Comparison of ENCODE assay signal across 14 cellular contexts in genomic region chr14:103094406-103095209, GRCh38. TPM values are rescaled to one million over a fixed set of nuclear protein-coding genes. Genes with fewer than 3 reads are reported as not detected.
DNase-seq lines count a peak whose midpoint lies in the region; ATAC-seq and TF ChIP-seq lines count a peak whose summit lies in the region.
"Had no signal": no experiment of that assay in that cellular context is flagged by ENCODE, and none has a peak within 500 bp of the region (broad histone marks: within the 10 kb centered on the region; RNA-seq: fewer than 3 reads in every experiment).

EXOC3L4 (plus strand) TSS chr14:103094725; CDS start chr14:103100220, 5,495 bp downstream.

- no peaks in the 10 kb centered on the region for H3K9me3 ChIP-seq in HEK293 (ENCODE audit: control insufficient read depth, insufficient read depth, low read depth, low read length)
- no peaks in the 10 kb centered on the region for H3K9me3 ChIP-seq in right lobe of liver

- ATAC-seq in right lobe of liver, result peak; percentile 33 to 50 (median 40)
- no peak for ATAC-seq in WTC11
- ATAC-seq: activated naive CD8-positive, alpha-beta T cell treated with anti-CD3 and anti-CD28 coated beads, Interleukin-2, amount 50 U/mL, for 24 hours had no signal

- H3K36me3 ChIP-seq in HEK293 (ENCODE audit: control insufficient read depth in 2 of 2, insufficient read depth in 1 of 2, low read length in 2 of 2) (no peaks in the 10 kb centered on the region), right lobe of liver (no peaks in the 10 kb centered on the region)

- TF ChIP-seq CTCF in HEK293 (tag by site-specific recombination; IDR thresholded peaks at IDR 0.05), result no peak
- TF ChIP-seq CTCF in epithelial cell of proximal tubule (conservative IDR thresholded peaks at IDR 0.05; ENCODE audit: low read depth, low read length), result no peak
- TF ChIP-seq CTCF in right lobe of liver (IDR thresholded peaks at IDR 0.05), result no peak
- no peak for TF ChIP-seq CTCF in WTC11 (IDR thresholded peaks at IDR 0.05)
- no peak for TF ChIP-seq CTCF in foreskin fibroblast (IDR thresholded peaks at IDR 0.05; ENCODE audit: low read depth, low read length)

- no peaks in the 10 kb centered on the region for H3K9me3 Mint-ChIP-seq in WTC11
- H3K9me3 Mint-ChIP-seq: activated naive CD8-positive, alpha-beta T cell treated with anti-CD3 and anti-CD28 coated beads, Interleukin-2, amount 50 U/mL, for 24 hours; dendritic cell treated with granulocyte-macrophage colony-stimulating factor and Interleukin-4, amounts not matched to agents 40 ng/mL and 50 ng/mL, for 4 days had no signal

- POLR2A ChIA-PET in HEK293 (lab: Yijun Ruan, JAX), result no interaction called here
- POLR2A ChIA-PET in WTC11 (lab: Charles Lee), result no interaction called here

- H3K27me3 ChIP-seq in right lobe of liver, result no peaks in the 10 kb centered on the region

- peaks cover 11% of the 10 kb centered on the region for H3K27me3 Mint-ChIP-seq in WTC11 (ENCODE audit: low read depth)

- intact Hi-C loops in right lobe of liver (cut with DNase I), result no loop called here

- no peak within 1 kb of the TSS for H3K4me3 Mint-ChIP-seq in WTC11
- H3K4me3 Mint-ChIP-seq: activated naive CD8-positive, alpha-beta T cell treated with anti-CD3 and anti-CD28 coated beads, Interleukin-2, amount 50 U/mL, for 24 hours; dendritic cell treated with granulocyte-macrophage colony-stimulating factor and Interleukin-4, amounts not matched to agents 40 ng/mL and 50 ng/mL, for 4 days had no signal

- TF ChIP-seq POLR2A in right lobe of liver (IDR thresholded peaks at IDR 0.05), result peak; percentile 18

- no peak within 1 kb of the TSS for H3K4me3 ChIP-seq in HEK293 (ENCODE audit: low read depth, low read length)
- H3K4me3 ChIP-seq in epithelial cell of proximal tubule (ENCODE audit: low read depth, low read length), result peak within 1 kb of the TSS; percentile 51
- peak within 1 kb of the TSS; percentile 49 to 69 (median 62) for H3K4me3 ChIP-seq in right lobe of liver
- no peak within 1 kb of the TSS for H3K4me3 ChIP-seq in skin epidermis
- H3K4me3 ChIP-seq in foreskin fibroblast (ENCODE audit: low read depth in 1 of 2, low read length in 2 of 2), result no peak within 1 kb of the TSS
- H3K4me3 ChIP-seq: smooth muscle cell had no signal

- H3K27ac ChIP-seq in HEK293 (ENCODE audit: extremely low read depth, low read depth, low read length), result no peak within 1 kb of the TSS
- peak within 1 kb of the TSS; percentile 84 to 94 (median 91) for H3K27ac ChIP-seq in right lobe of liver
- H3K27ac ChIP-seq in skin epidermis, result peak within 1 kb of the TSS in 12 of 21 experiments; percentile 7 to 63 (median 52)

- DNase-seq in epithelial cell of proximal tubule (ENCODE audit: low read depth) (no peak), right lobe of liver (peak; percentile 51 to 67 (median 64)), GM19238 (ENCODE audit: insufficient read length, low spot score) (no peak), WTC11 (ENCODE audit: low spot score) (no peak), foreskin fibroblast (no peak), AG08396 (ENCODE audit: low spot score) (no peak)
- DNase-seq: activated naive CD8-positive, alpha-beta T cell treated with anti-CD3 and anti-CD28 coated beads, Interleukin-2, amount 50 U/mL, for 24 hours; glutamatergic neuron; NCI-H1694; NCI-H82 had no signal

- peaks cover 10% of the 10 kb centered on the region for H3K4me1 Mint-ChIP-seq in WTC11

- no peaks in the 10 kb centered on the region for H3K36me3 Mint-ChIP-seq in WTC11

- no CpG with 5 or more reads among the region's 23 CpGs for WGBS in right lobe of liver (ENCODE audit: insufficient coverage, low coverage, low lambda C conversion rate, missing lambda C conversion rate)

- peaks cover 2% of the 10 kb centered on the region; the same call in 1 of the 2 replicates for H3K4me1 ChIP-seq in HEK293 (ENCODE audit: control insufficient read depth, insufficient read depth, low read length)
- H3K4me1 ChIP-seq in right lobe of liver, result peaks cover 0 to 38% (median 9%) of the 10 kb centered on the region in 4 donors

- no peak within 1 kb of the TSS; the same call in 1 of the 2 replicates for H3K27ac Mint-ChIP-seq in WTC11
- H3K27ac Mint-ChIP-seq: activated naive CD8-positive, alpha-beta T cell treated with anti-CD3 and anti-CD28 coated beads, Interleukin-2, amount 50 U/mL, for 24 hours; dendritic cell treated with granulocyte-macrophage colony-stimulating factor and Interleukin-4, amounts not matched to agents 40 ng/mL and 50 ng/mL, for 4 days had no signal

- CTCF ChIA-PET in HEK293 (lab: Yijun Ruan, JAX) (interaction anchor here (0.6 to 3.6 kb wide), 3 partner anchors 11 to 176 kb away, joined by 3 to 44 read pairs (median 3); no protein-coding TSS in a partner anchor), WTC11 (lab: Charles Lee) (interaction anchor here (1.0 to 3.9 kb wide), 4 partner anchors 9 to 19 kb away, joined by 3 to 65 read pairs (median 5); partner anchors contain the start of gene LBHD2)

TF ChIP-seq in HEK293, 187 proteins besides CTCF, POLR2A, EP300 and RAD21:
- TF ChIP-seq ZNF629 (tag by site-specific recombination; IDR thresholded peaks at IDR 0.05) (no peak), PRDM10 (tag by site-specific recombination; IDR thresholded peaks at IDR 0.05) (0 out of 2 replicates have a peak, but pooled peaks have one; percentile 20)

TF ChIP-seq in WTC11, 78 proteins besides CTCF, POLR2A, EP300 and RAD21:
- TF ChIP-seq ZNF416 (CRISPR knock-in tag; IDR thresholded peaks at IDR 0.05), result no peak
- TF ChIP-seq ZNF121 (CRISPR knock-in tag; IDR thresholded peaks at IDR 0.05), result no peak
- TF ChIP-seq MLX (CRISPR knock-in tag; IDR thresholded peaks at IDR 0.05), result no peak
- TF ChIP-seq ZNF317 (CRISPR knock-in tag; IDR thresholded peaks at IDR 0.05; ENCODE audit: borderline replicate concordance, low read depth), result no peak
- TF ChIP-seq HMGXB4 (CRISPR knock-in tag; IDR thresholded peaks at IDR 0.05), result no peak
- no peak for TF ChIP-seq ARID4B (CRISPR knock-in tag; IDR thresholded peaks at IDR 0.05; ENCODE audit: borderline replicate concordance)
- TF ChIP-seq HMGA2 (CRISPR knock-in tag; IDR thresholded peaks at IDR 0.05), result no peak
- TF ChIP-seq E2F5 (CRISPR knock-in tag; IDR thresholded peaks at IDR 0.05), result no peak
- no peak for TF ChIP-seq FOXK1 (CRISPR knock-in tag; IDR thresholded peaks at IDR 0.05)

RNA-seq across cellular contexts. Expression of gene EXOC3L4, which starts in this region (rescaled TPM):
- 0.17 TPM in 1 of 2 replicates, not detected in the other for total RNA-seq in epithelial cell of proximal tubule
- 10 to 100 TPM; 34.2 to 87.1 (median 48.1) TPM for total RNA-seq in right lobe of liver
- total RNA-seq in WTC11 (2021), result 0.21 to 0.42 TPM (median 0.30 TPM) in 3 replicates
- total RNA-seq: smooth muscle cell had no signal

Comparison
In these comparisons a context has a peak if more than half of its experiments do, and no peak if none do; other contexts are left out.
1. RNA of gene EXOC3L4 (total RNA-seq): 34.2 to 87.1 TPM in right lobe of liver; 0.21 to 0.42 TPM in WTC11 and 0.17 TPM in epithelial cell of proximal tubule; every median in the first group is over 10 times any median in the second.
2. H3K4me3 ChIP-seq: peak in epithelial cell of proximal tubule (single experiment) and right lobe of liver (3 of 3); none in HEK293 (single experiment), skin epidermis (0 of 7) and foreskin fibroblast (0 of 2).
3. DNase-seq: peak in right lobe of liver (3 of 3); none in epithelial cell of proximal tubule (single experiment), GM19238 (single experiment), WTC11 (single experiment), foreskin fibroblast (0 of 2) and AG08396 (single experiment).